ENCODE assay signal across 9 cellular contexts in genomic region chr5:119031905-119032304, GRCh38. TPM values are rescaled to one million over a fixed set of nuclear protein-coding genes. Genes with fewer than 3 reads are reported as not detected.
DNase-seq lines count a peak whose midpoint lies in the region; ATAC-seq and TF ChIP-seq lines count a peak whose summit lies in the region.
"Had no signal": no experiment of that assay in that cellular context is flagged by ENCODE, and none has a peak within 500 bp of the region (broad histone marks: within the 10 kb centered on the region; RNA-seq: fewer than 3 reads in every experiment).

No MANE protein-coding gene starts in this region.

- no peak overlapping the region for H3K4me2 ChIP-seq in hepatocyte

- no peaks in the 10 kb centered on the region for H3K27me3 ChIP-seq in CD4-positive, CD25-positive, alpha-beta regulatory T cell (ENCODE audit: control insufficient read depth, insufficient read depth, low read length)
- H3K27me3 ChIP-seq in adrenal gland (no peaks in the 10 kb centered on the region), hepatocyte (no peaks in the 10 kb centered on the region)
- H3K27me3 ChIP-seq: upper lobe of left lung had no signal

- ATAC-seq in CD4-positive, CD25-positive, alpha-beta regulatory T cell (ENCODE audit: low read depth in 2 of 2) = peak; percentile 38 to 60
- ATAC-seq in HG03175 (IDR thresholded peaks at IDR 0.05; ENCODE audit: unreplicated experiment) = peak; percentile 56

- no peaks in the 10 kb centered on the region for H3K36me3 ChIP-seq in CD4-positive, CD25-positive, alpha-beta regulatory T cell (ENCODE audit: control insufficient read depth, insufficient read depth, low read length)
- no peaks in the 10 kb centered on the region for H3K36me3 ChIP-seq in adrenal gland (replicated peaks in 1 of 2)
- no peaks in the 10 kb centered on the region for H3K36me3 ChIP-seq in hepatocyte (replicated peaks; ENCODE audit: insufficient read depth, low read depth)
- H3K36me3 ChIP-seq: upper lobe of left lung had no signal

- peak in 1 of 3 donors; percentile 21 for DNase-seq in CD4-positive, CD25-positive, alpha-beta regulatory T cell
- DNase-seq in adrenal gland = peak in 5 of 7 donors; percentile 30 to 38 (median 35)
- DNase-seq in NCI-H524 (lab: John Stamatoyannopoulos, UW) = no peak
- no peak for DNase-seq in hepatocyte (ENCODE audit: low spot score)
- no peak for DNase-seq in amygdala (lab: John Stamatoyannopoulos, UW)
- no peak for DNase-seq in midbrain (lab: John Stamatoyannopoulos, UW)

- peaks cover 16% of the 10 kb centered on the region for H3K4me1 ChIP-seq in CD4-positive, CD25-positive, alpha-beta regulatory T cell (ENCODE audit: control insufficient read depth, insufficient read depth, low read length, poor library complexity, severe bottlenecking)
- H3K4me1 ChIP-seq in adrenal gland (replicated peaks in 1 of 2) (peaks cover 0 to 5% of the 10 kb centered on the region in 2 donors), hepatocyte (ENCODE audit: insufficient read depth) (no peaks in the 10 kb centered on the region)
- H3K4me1 ChIP-seq: upper lobe of left lung had no signal

- peaks cover 0 to 2% (median 0%) of the 10 kb centered on the region in 7 donors for H3K9me3 Mint-ChIP-seq in CD4-positive, CD25-positive, alpha-beta regulatory T cell

- no peak overlapping the region for H2AFZ ChIP-seq in hepatocyte

- no peaks in the 10 kb centered on the region for H4K20me1 ChIP-seq in hepatocyte (ENCODE audit: insufficient read depth, poor library complexity, severe bottlenecking)

- TF ChIP-seq CTCF in adrenal gland (IDR thresholded peaks at IDR 0.05) (no peak), hepatocyte (IDR thresholded peaks at IDR 0.05; ENCODE audit: poor library complexity) (no peak)

- TF ChIP-seq POLR2A in GM19193 (IDR thresholded peaks at IDR 0.05; ENCODE audit: extremely low read depth, insufficient read depth, insufficient read length) (peak; percentile 44), adrenal gland (IDR thresholded peaks at IDR 0.05) (no peak)

- no peaks in the 10 kb centered on the region for H3K27me3 Mint-ChIP-seq in CD4-positive, CD25-positive, alpha-beta regulatory T cell

- no peaks in the 10 kb centered on the region for H3K9me3 ChIP-seq in CD4-positive, CD25-positive, alpha-beta regulatory T cell (ENCODE audit: control insufficient read depth in 2 of 2, low read length in 2 of 2)
- H3K9me3 ChIP-seq in adrenal gland (replicated peaks in 1 of 3) (no peaks in the 10 kb centered on the region), hepatocyte (ENCODE audit: low read depth) (no peaks in the 10 kb centered on the region)
- H3K9me3 ChIP-seq: upper lobe of left lung had no signal

- peaks cover 5% of the 10 kb centered on the region for H3K36me3 Mint-ChIP-seq in CD4-positive, CD25-positive, alpha-beta regulatory T cell

- H3K79me2 ChIP-seq in hepatocyte = no peaks in the 10 kb centered on the region

- WGBS in adrenal gland, 4 donors = 37 to 43% (median 39%) methylated on average over 4 of the region's 4 CpGs
- 80% methylated on average over 4 of the region's 4 CpGs for WGBS in hepatocyte (ENCODE audit: low lambda C conversion rate, missing lambda C conversion rate)

- H3K27ac ChIP-seq in CD4-positive, CD25-positive, alpha-beta regulatory T cell (ENCODE audit: insufficient read depth, low read length, poor library complexity, severe bottlenecking) = peak overlapping the region; percentile 52
- H3K27ac ChIP-seq in adrenal gland (no peak overlapping the region), hepatocyte (no peak overlapping the region)

- peak overlapping the region; percentile 49 for H3K4me3 ChIP-seq in CD4-positive, CD25-positive, alpha-beta regulatory T cell (ENCODE audit: low read depth, low read length)
- H3K4me3 ChIP-seq in adrenal gland (no peak overlapping the region), hepatocyte (no peak overlapping the region)
- H3K4me3 ChIP-seq: upper lobe of left lung had no signal

- peak overlapping the region; percentile 42 to 89 (median 78) for H3K27ac Mint-ChIP-seq in CD4-positive, CD25-positive, alpha-beta regulatory T cell

- H3K4me3 Mint-ChIP-seq in CD4-positive, CD25-positive, alpha-beta regulatory T cell = peak overlapping the region in 3 of 4 donors; percentile 12 to 48 (median 42)

- intact Hi-C loops in adrenal gland (cut with DNase I) = no loop called here

- no peaks in the 10 kb centered on the region for H3K9me2 ChIP-seq in hepatocyte (replicated peaks; ENCODE audit: insufficient read depth)

- H3K4me1 Mint-ChIP-seq in CD4-positive, CD25-positive, alpha-beta regulatory T cell = peaks cover 20 to 27% (median 23%) of the 10 kb centered on the region in 4 donors

RNA-seq across cellular contexts. Expression of gene DMXL1, which starts 39.0 kb away (rescaled TPM):
- total RNA-seq in CD4-positive, CD25-positive, alpha-beta regulatory T cell = 39.0 TPM
- polyA plus RNA-seq in CD4-positive, CD25-positive, alpha-beta regulatory T cell = 10 to 100 TPM in 3 of 4 donors, 1 to 10 TPM in 1; 9.6 to 13.1 (median 11.1) TPM
- total RNA-seq in adrenal gland = 10 to 100 TPM; 32.2 to 91.1 (median 44.5) TPM
- 10 to 100 TPM; 15.1 to 25.2 (median 22.3) TPM for polyA plus RNA-seq in adrenal gland
- total RNA-seq in hepatocyte = 46.1 and 54.6 TPM in 2 replicates
- polyA plus RNA-seq in hepatocyte = 13.3 and 17.3 TPM in 2 replicates

RNA-seq across cellular contexts. Expression of gene DTWD2, which starts 43.6 kb away (rescaled TPM):
- 1.6 TPM for total RNA-seq in CD4-positive, CD25-positive, alpha-beta regulatory T cell
- polyA plus RNA-seq in CD4-positive, CD25-positive, alpha-beta regulatory T cell = 1 to 10 TPM in 3 of 4 donors, under 1 TPM in 1; 0.88 to 1.7 (median 1.6) TPM
- 10 to 100 TPM in 3 of 8 donors, 1 to 10 TPM in 5; 6.6 to 23.6 (median 9.3) TPM for total RNA-seq in adrenal gland
- polyA plus RNA-seq in adrenal gland = 1 to 10 TPM; 1.1 to 5.7 (median 2.4) TPM
- 7.8 and 14.1 TPM in 2 replicates for total RNA-seq in hepatocyte
- polyA plus RNA-seq in hepatocyte = 2.5 and 2.7 TPM in 2 replicates

Comparison
In these comparisons a context has a peak if more than half of its experiments do, and no peak if none do; other contexts are left out.
1. DNase-seq: peak in adrenal gland (5 of 7); none in NCI-H524 (0 of 2), hepatocyte (single experiment), amygdala (0 of 56) and midbrain (single experiment).